ENCODE assay signal across 8 cellular contexts in genomic region chr16:9138731-9139501, GRCh38.
A peak's percentile ranks its signal among the peaks of the same experiment; 100 is the strongest.
DNase-seq lines count a peak whose midpoint lies in the region; ATAC-seq lines count a peak whose summit lies in the region.

No MANE protein-coding gene starts in this region.

- H3K27me3 Mint-ChIP-seq in effector memory CD8-positive, alpha-beta T cell, result no peaks in the 10 kb centered on the region

- peak overlapping the region; percentile 11 to 37 for H3K4me3 Mint-ChIP-seq in effector memory CD8-positive, alpha-beta T cell

- peak overlapping the region in 1 of 2 donors; percentile 60 for H3K27ac Mint-ChIP-seq in effector memory CD8-positive, alpha-beta T cell

- H3K36me3 Mint-ChIP-seq in effector memory CD8-positive, alpha-beta T cell (ENCODE audit: insufficient read depth), result peaks cover 2% of the 10 kb centered on the region

- H3K4me1 Mint-ChIP-seq in effector memory CD8-positive, alpha-beta T cell (ENCODE audit: low read depth in 2 of 2), result peaks cover 20 to 27% of the 10 kb centered on the region in 2 donors

- ATAC-seq in HG02884 (IDR thresholded peaks at IDR 0.05; ENCODE audit: unreplicated experiment), result peak; percentile 50
- peak; percentile 81 for ATAC-seq in effector memory CD8-positive, alpha-beta T cell (replicated peaks)

- H3K9me3 Mint-ChIP-seq in effector memory CD8-positive, alpha-beta T cell, result no peaks in the 10 kb centered on the region

- DNase-seq in D341Med (ENCODE audit: low spot score) (peak; percentile 85), NCI-H774 (lab: John Stamatoyannopoulos, UW) (peak; percentile 33), midbrain (lab: John Stamatoyannopoulos, UW) (peak; percentile 73), NCI-H187 treated with DMSO at 0.1 percent for 48 hours (lab: John Stamatoyannopoulos, UW) (no peak)
- DNase-seq in activated CD8-positive, alpha-beta memory T cell treated with anti-CD3 and anti-CD28 coated beads for 1 hour (ENCODE audit: extremely low read depth in 1 of 2, low read depth in 1 of 2), result peak; percentile 27 to 49
- DNase-seq in effector memory CD8-positive, alpha-beta T cell, result peak; percentile 58 to 62 (median 58)
- peak; percentile 19 to 38 for DNase-seq in stimulated activated CD8-positive, alpha-beta memory T cell treated with anti-CD3 and anti-CD28 coated beads, Interleukin-4, amount 100 ng/mL, for 1 hour (ENCODE audit: low read depth in 2 of 2, low spot score in 1 of 2)
